In the genomic region with DNA sequence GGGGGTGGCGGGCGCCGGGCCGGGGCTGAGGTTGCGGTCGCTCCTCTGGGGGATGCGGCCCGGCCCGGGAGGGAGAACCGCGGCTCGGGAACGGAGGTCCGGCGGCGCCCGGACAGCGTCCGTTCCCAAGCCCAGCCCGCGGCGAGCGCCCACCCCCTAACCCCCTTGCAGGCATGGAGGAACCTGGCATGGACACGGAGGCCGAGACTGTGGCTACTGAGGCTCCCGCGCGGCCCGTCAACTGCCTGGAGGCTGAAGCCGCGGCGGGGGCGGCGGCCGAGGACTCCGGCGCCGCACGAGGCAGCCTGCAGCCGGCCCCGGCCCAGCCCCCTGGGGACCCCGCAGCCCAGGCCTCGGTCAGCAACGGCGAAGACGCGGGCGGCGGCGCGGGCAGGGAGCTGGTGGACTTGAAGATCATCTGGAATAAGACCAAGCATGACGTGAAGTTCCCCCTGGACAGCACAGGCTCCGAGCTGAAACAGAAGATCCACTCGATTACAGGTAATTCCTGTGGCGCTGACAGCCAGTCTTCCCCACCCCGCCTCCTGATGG, we compare ENCODE assay signal across 8 cellular contexts. TPM values are rescaled to one million over a fixed set of nuclear protein-coding genes. Genes with fewer than 3 reads are reported as not detected.
DNase-seq lines count a peak whose midpoint lies in the region; ATAC-seq and TF ChIP-seq lines count a peak whose summit lies in the region.

No MANE protein-coding gene starts in this region.

- no peak overlapping the region for H2BK12ac ChIP-seq in neuronal stem cell (ENCODE audit: low read length)

- H3K14ac ChIP-seq in neuronal stem cell (ENCODE audit: low read length) = no peak overlapping the region

- peak overlapping the region; percentile 49 for H2AK5ac ChIP-seq in neuronal stem cell (ENCODE audit: low read depth, low read length)

- ATAC-seq in HG03457 (IDR thresholded peaks at IDR 0.05; ENCODE audit: unreplicated experiment) (peak; percentile 1), GM18867 (IDR thresholded peaks at IDR 0.05; ENCODE audit: unreplicated experiment) (no peak)
- no peak for ATAC-seq in activated CD8-positive, alpha-beta memory T cell treated with anti-CD3 and anti-CD28 coated beads, Interleukin-2, amount 10 ng/mL, durations not matched to agents 7 days and 5 days

- H2AFZ ChIP-seq in neuronal stem cell (ENCODE audit: low read length) = peak overlapping the region; percentile 95

- no peak overlapping the region for H3K4ac ChIP-seq in neuronal stem cell (ENCODE audit: low read length)

- no peaks in the 10 kb centered on the region for H3K9me3 Mint-ChIP-seq in activated CD8-positive, alpha-beta memory T cell treated with anti-CD3 and anti-CD28 coated beads, Interleukin-2, amount 10 ng/mL, durations not matched to agents 7 days and 5 days (ENCODE audit: low read depth)

- H3K27ac ChIP-seq in neuronal stem cell (replicated peaks; ENCODE audit: low read length) = peak overlapping the region; percentile 60

- no peaks in the 10 kb centered on the region for H3K9me3 ChIP-seq in neuronal stem cell (replicated peaks in 1 of 2; ENCODE audit: control insufficient read depth in 2 of 2, insufficient read depth in 1 of 2, low read depth in 1 of 2, low read length in 2 of 2)

- H4K91ac ChIP-seq in neuronal stem cell (ENCODE audit: low read depth, low read length, poor library complexity) = no peak overlapping the region

- peaks cover 21% of the 10 kb centered on the region for H3K36me3 Mint-ChIP-seq in activated CD8-positive, alpha-beta memory T cell treated with anti-CD3 and anti-CD28 coated beads, Interleukin-2, amount 10 ng/mL, durations not matched to agents 7 days and 5 days

- H3K4me1 Mint-ChIP-seq in activated CD8-positive, alpha-beta memory T cell treated with anti-CD3 and anti-CD28 coated beads, Interleukin-2, amount 10 ng/mL, durations not matched to agents 7 days and 5 days = peaks cover 48% of the 10 kb centered on the region

- H4K8ac ChIP-seq in neuronal stem cell (ENCODE audit: low read depth, low read length) = no peak overlapping the region

- no CpG with 5 or more reads among the region's 56 CpGs for WGBS in neuronal stem cell (ENCODE audit: extremely low coverage in 2 of 2, insufficient read length in 2 of 2, insufficient replicate concordance in 1 of 2), 2 donors

- CTCF ChIA-PET in activated CD8-positive, alpha-beta memory T cell treated with anti-CD3 and anti-CD28 coated beads, Interleukin-2, amount 10 ng/mL, durations not matched to agents 7 days and 5 days (lab: Charles Lee) = interaction anchor here (0.7 to 3.4 kb wide), 16 partner anchors 18 to 947 kb away, joined by 3 to 18 read pairs (median 4); partner anchors contain the start of genes DCTN5, NDUFAB1 and PALB2

- H3K27me3 Mint-ChIP-seq in activated CD8-positive, alpha-beta memory T cell treated with anti-CD3 and anti-CD28 coated beads, Interleukin-2, amount 10 ng/mL, durations not matched to agents 7 days and 5 days = no peaks in the 10 kb centered on the region

- H3K23ac ChIP-seq in neuronal stem cell (ENCODE audit: low read depth, low read length, poor library complexity) = peak overlapping the region; percentile 95

- peaks cover 7% of the 10 kb centered on the region for H3K79me1 ChIP-seq in neuronal stem cell (ENCODE audit: low read depth, low read length)

- DNase-seq in NCI-H1092 treated with DMSO at 0.1 percent for 48 hours (lab: John Stamatoyannopoulos, UW) (peak; percentile 10), NCI-H1092 (lab: John Stamatoyannopoulos, UW) (no peak), fibroblast of the aortic adventitia (ENCODE audit: low read depth) (peak; percentile 44), neuronal stem cell (ENCODE audit: low spot score) (no peak)
- DNase-seq in activated CD8-positive, alpha-beta memory T cell treated with anti-CD3 and anti-CD28 coated beads, Interleukin-2, amount 10 ng/mL, durations not matched to agents 7 days and 5 days = peak; percentile 53
- no peak for DNase-seq in activated effector memory CD4-positive, alpha-beta T cell treated with anti-CD3 and anti-CD28 coated beads, Interleukin-2, amount 50 U/mL, for 16 hours

- H2BK5ac ChIP-seq in neuronal stem cell (ENCODE audit: low read length) = peak overlapping the region; percentile 89

- H3K36me3 ChIP-seq in neuronal stem cell (replicated peaks in 1 of 2; ENCODE audit: control insufficient read depth in 2 of 2, insufficient read depth in 2 of 2, low read length in 2 of 2) = peaks cover 24 to 56% of the 10 kb centered on the region in 2 donors

- TF ChIP-seq CTCF in fibroblast of the aortic adventitia (IDR thresholded peaks at IDR 0.05; ENCODE audit: insufficient read depth, low read length) = no peak

- no peak overlapping the region for H2BK15ac ChIP-seq in neuronal stem cell (ENCODE audit: low read length)

- H3K4me1 ChIP-seq in neuronal stem cell (ENCODE audit: control insufficient read depth in 2 of 2, insufficient read depth in 1 of 2, low read depth in 1 of 2, low read length in 2 of 2) = peaks cover 0 to 1% of the 10 kb centered on the region in 2 donors

- peak overlapping the region; percentile 92 for H3K18ac ChIP-seq in neuronal stem cell (ENCODE audit: low read length)

- H3K4me3 Mint-ChIP-seq in activated CD8-positive, alpha-beta memory T cell treated with anti-CD3 and anti-CD28 coated beads, Interleukin-2, amount 10 ng/mL, durations not matched to agents 7 days and 5 days = peak overlapping the region; percentile 92

- H3K4me3 ChIP-seq in fibroblast of the aortic adventitia (ENCODE audit: low read depth, low read length) = peak overlapping the region; percentile 98
- peak overlapping the region; percentile 67 to 96 for H3K4me3 ChIP-seq in neuronal stem cell (ENCODE audit: low read length in 2 of 2)

- H3K27me3 ChIP-seq in neuronal stem cell (ENCODE audit: control insufficient read depth in 3 of 3, insufficient read depth in 3 of 3, low read depth in 1 of 3, low read length in 3 of 3) = no peaks in the 10 kb centered on the region

- peak overlapping the region; percentile 84 for H3K27ac Mint-ChIP-seq in activated CD8-positive, alpha-beta memory T cell treated with anti-CD3 and anti-CD28 coated beads, Interleukin-2, amount 10 ng/mL, durations not matched to agents 7 days and 5 days

- H3K4me2 ChIP-seq in neuronal stem cell (ENCODE audit: insufficient read depth, low read length, poor library complexity, severe bottlenecking) = peak overlapping the region; percentile 72

- H2BK120ac ChIP-seq in neuronal stem cell (ENCODE audit: low read depth, low read length) = no peak overlapping the region

- H3K9ac ChIP-seq in neuronal stem cell (ENCODE audit: low read depth, low read length, poor library complexity) = peak overlapping the region; percentile 91

RNA-seq across cellular contexts. Expression of gene UBFD1, which starts 0.3 kb away (rescaled TPM):
- total RNA-seq in activated CD8-positive, alpha-beta memory T cell treated with anti-CD3 and anti-CD28 coated beads, Interleukin-2, amount 10 ng/mL, durations not matched to agents 7 days and 5 days = 10 to 100 TPM; 46.1 to 64.7 TPM
- 74.6 and 89.1 TPM in 2 replicates for total RNA-seq in fibroblast of the aortic adventitia (ENCODE audit: low replicate concordance)
- 38.4 TPM for polyA plus RNA-seq in neuronal stem cell (2013, experiment 1 of 2)
- 36.9 TPM for polyA plus RNA-seq in neuronal stem cell (2013, experiment 2 of 2)

RNA-seq across cellular contexts. Expression of gene EARS2, which starts 0.7 kb away (rescaled TPM):
- 10 to 100 TPM; 14.3 to 15.9 TPM for total RNA-seq in activated CD8-positive, alpha-beta memory T cell treated with anti-CD3 and anti-CD28 coated beads, Interleukin-2, amount 10 ng/mL, durations not matched to agents 7 days and 5 days
- 22.6 and 23.1 TPM in 2 replicates for total RNA-seq in fibroblast of the aortic adventitia (ENCODE audit: low replicate concordance)
- polyA plus RNA-seq in neuronal stem cell (2013, experiment 1 of 2) = 12.1 TPM
- polyA plus RNA-seq in neuronal stem cell (2013, experiment 2 of 2) = 11.5 TPM

RNA-seq across cellular contexts. Expression of gene NDUFAB1, which starts 38.3 kb away (rescaled TPM):
- 100 to 1,000 TPM in 1 of 2 experiments, 10 to 100 TPM in 1; 90.2 to 111 TPM for total RNA-seq in activated CD8-positive, alpha-beta memory T cell treated with anti-CD3 and anti-CD28 coated beads, Interleukin-2, amount 10 ng/mL, durations not matched to agents 7 days and 5 days
- 71.5 and 125 TPM in 2 replicates for total RNA-seq in fibroblast of the aortic adventitia (ENCODE audit: low replicate concordance)
- 209 TPM for polyA plus RNA-seq in neuronal stem cell (2013, experiment 1 of 2)
- polyA plus RNA-seq in neuronal stem cell (2013, experiment 2 of 2) = 214 TPM

RNA-seq across cellular contexts. Expression of gene GGA2, which starts 47.6 kb away (rescaled TPM):
- 100 to 1,000 TPM; 112 to 115 TPM for total RNA-seq in activated CD8-positive, alpha-beta memory T cell treated with anti-CD3 and anti-CD28 coated beads, Interleukin-2, amount 10 ng/mL, durations not matched to agents 7 days and 5 days
- 11.5 and 38.7 TPM in 2 replicates for total RNA-seq in fibroblast of the aortic adventitia (ENCODE audit: low replicate concordance)
- 49.8 TPM for polyA plus RNA-seq in neuronal stem cell (2013, experiment 1 of 2)
- polyA plus RNA-seq in neuronal stem cell (2013, experiment 2 of 2) = 52.6 TPM

Comparison
In these comparisons a context has a peak if more than half of its experiments do, and no peak if none do; other contexts are left out.
1. DNase-seq: peak in NCI-H1092 treated with DMSO at 0.1 percent for 48 hours (single experiment), activated CD8-positive, alpha-beta memory T cell treated with anti-CD3 and anti-CD28 coated beads, Interleukin-2, amount 10 ng/mL, durations not matched to agents 7 days and 5 days (single experiment) and fibroblast of the aortic adventitia (single experiment); none in NCI-H1092 (single experiment), neuronal stem cell (single experiment) and activated effector memory CD4-positive, alpha-beta T cell treated with anti-CD3 and anti-CD28 coated beads, Interleukin-2, amount 50 U/mL, for 16 hours (single experiment).